1 cellular context compared by ENCODE assay signal in the genomic region with DNA sequence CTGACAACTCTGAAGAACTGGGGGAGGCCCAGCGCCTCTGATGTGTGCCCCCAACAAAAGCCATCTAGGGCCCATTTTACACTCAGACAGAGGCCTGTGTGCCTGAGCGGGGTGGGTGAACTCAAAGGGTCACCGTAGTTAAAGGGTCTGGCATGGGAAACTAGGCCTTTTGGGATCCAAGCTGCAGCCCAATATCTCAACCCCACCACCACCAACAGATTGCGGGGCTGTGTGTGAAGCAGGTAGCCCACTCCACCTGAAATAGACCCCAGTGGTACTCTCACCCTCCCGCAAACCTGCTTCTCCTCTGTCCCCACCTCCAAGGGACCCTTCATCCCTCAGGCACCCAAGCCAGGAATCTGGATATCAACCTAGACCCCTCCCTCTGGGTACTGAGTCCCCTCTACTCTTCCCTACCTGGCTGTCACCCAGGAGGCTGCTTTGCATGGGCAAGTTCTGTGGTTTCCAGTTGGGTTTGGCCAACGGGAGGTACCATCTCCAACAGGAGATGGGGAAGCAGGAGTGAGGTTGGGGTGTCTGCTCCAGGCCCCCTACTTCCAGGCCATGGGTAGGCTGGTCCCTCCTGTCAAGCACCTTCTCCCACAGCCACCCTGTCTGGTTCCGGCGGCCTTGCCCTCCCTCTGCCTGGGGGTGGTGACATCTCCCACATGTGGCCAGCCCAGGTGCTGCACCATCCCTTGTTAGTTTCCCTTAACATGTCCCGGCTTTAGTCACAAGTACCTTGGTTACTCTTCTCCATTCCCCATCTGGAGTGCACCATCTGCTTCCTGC.
TF ChIP-seq lines count a peak whose summit lies in the region.

No MANE protein-coding gene starts in this region.

TF ChIP-seq in K562, 482 proteins besides CTCF, POLR2A, EP300 and RAD21 (continued from another document):
- TF ChIP-seq HIVEP1 (CRISPR knock-in tag; IDR thresholded peaks at IDR 0.05): no peak
